ENCODE assay signal across 8 cellular contexts in the genomic region with DNA sequence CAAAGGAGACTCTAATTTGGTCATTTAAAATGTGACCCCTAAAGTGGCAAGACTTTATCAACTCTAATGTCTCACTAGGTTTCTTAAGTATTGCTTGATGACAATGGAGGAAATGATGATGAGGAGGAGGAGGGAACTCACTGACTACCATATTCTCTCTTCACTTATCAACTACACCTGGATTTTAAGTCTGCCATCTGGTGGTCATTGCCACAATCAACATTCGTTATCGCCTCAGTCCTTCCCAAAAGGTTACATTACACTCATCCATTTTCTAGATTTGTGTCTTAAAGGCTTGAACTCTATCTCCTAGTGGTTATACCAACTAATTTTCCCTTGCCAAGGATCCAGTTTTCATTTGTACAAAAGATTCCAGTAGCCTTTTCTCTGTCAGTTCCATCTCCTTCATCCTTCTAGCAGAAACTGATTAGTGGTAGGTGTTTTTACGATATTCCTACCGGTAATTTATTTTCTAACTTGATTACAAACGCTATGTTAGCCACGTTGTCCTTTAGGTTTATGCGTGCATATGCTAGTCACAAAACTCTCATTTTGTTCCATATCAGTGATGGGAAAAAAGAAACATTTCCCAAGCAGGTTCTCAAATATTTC.
A peak's percentile ranks its signal among the peaks of the same experiment; 100 is the strongest.
DNase-seq lines count a peak whose midpoint lies in the region; ATAC-seq and TF ChIP-seq lines count a peak whose summit lies in the region.

No MANE protein-coding gene starts in this region.

- peaks cover 3% of the 10 kb centered on the region for H3K27me3 Mint-ChIP-seq in type B pancreatic cell

- no peak overlapping the region for H3K4me3 Mint-ChIP-seq in type B pancreatic cell

- no peaks in the 10 kb centered on the region for H3K36me3 Mint-ChIP-seq in type B pancreatic cell

- H3K9me3 Mint-ChIP-seq in type B pancreatic cell = peaks cover 4% of the 10 kb centered on the region

- TF ChIP-seq CTCF in GM20000 (IDR thresholded peaks at IDR 0.05; ENCODE audit: extremely low read depth, missing control alignments) = peak; percentile 8
- peak; percentile 61; the same call in 1 of the 2 replicates for TF ChIP-seq CTCF in Panc1 (IDR thresholded peaks at IDR 0.05)
- TF ChIP-seq CTCF in foreskin keratinocyte (conservative IDR thresholded peaks at IDR 0.05) = peak; percentile 64
- TF ChIP-seq CTCF in type B pancreatic cell (conservative IDR thresholded peaks at IDR 0.05) = peak; percentile 74

- peak; percentile 58; the same call in 1 of the 2 replicates for ATAC-seq in Panc1
- peak; percentile 66 for ATAC-seq in foreskin keratinocyte
- no peak for ATAC-seq in GM19324 (IDR thresholded peaks at IDR 0.05; ENCODE audit: low FRiP score, unreplicated experiment)

- DNase-seq in COLO829 (ENCODE audit: low spot score) = peak; percentile 29
- peak; percentile 31 for DNase-seq in GM20000 (ENCODE audit: low spot score)
- DNase-seq in Panc1 (ENCODE audit: low read depth, low spot score) = peak; percentile 8
- peak; percentile 12 to 41 for DNase-seq in foreskin keratinocyte
- no peak for DNase-seq in type B pancreatic cell (ENCODE audit: extremely low spot score, unreplicated experiment)
- no peak for DNase-seq in DMS79 (lab: John Stamatoyannopoulos, UW)
- no peak for DNase-seq in stimulated activated naive CD4-positive, alpha-beta T cell treated with Interleukin-2 at 50 U/mL for 16 hours (lab: John Stamatoyannopoulos, UW)

- no peak overlapping the region for H3K27ac Mint-ChIP-seq in type B pancreatic cell

- CTCF ChIA-PET in Panc1 (lab: Charles Lee) = no interaction called here

- no peaks in the 10 kb centered on the region for H3K36me3 ChIP-seq in Panc1 (ENCODE audit: control insufficient read depth, insufficient read depth, low read length)

- H3K4me1 Mint-ChIP-seq in type B pancreatic cell (ENCODE audit: unreplicated experiment) = peaks cover 11% of the 10 kb centered on the region

- H3K4me1 ChIP-seq in Panc1 (ENCODE audit: control insufficient read depth, insufficient read depth, low read length) (no peaks in the 10 kb centered on the region), foreskin keratinocyte (no peaks in the 10 kb centered on the region)

- H3K27ac ChIP-seq in Panc1 (ENCODE audit: low read length) (no peak overlapping the region), foreskin keratinocyte (no peak overlapping the region)

- no peak overlapping the region for H3K4me3 ChIP-seq in Panc1 (ENCODE audit: low read depth in 2 of 2, low read length in 2 of 2)

- H3K27me3 ChIP-seq in Panc1 (ENCODE audit: control insufficient read depth, insufficient read depth, low read length) = no peaks in the 10 kb centered on the region
- H3K27me3 ChIP-seq in foreskin keratinocyte = no peaks in the 10 kb centered on the region

- intact Hi-C loops in Panc1 (cut with micrococcal nuclease; ENCODE audit: unreplicated experiment) = loop anchor here (5.0 kb wide), 1 partner anchor 352 kb away; no protein-coding TSS in a partner anchor

- POLR2A ChIA-PET in Panc1 (lab: Charles Lee) = no interaction called here

- H3K9me3 ChIP-seq in Panc1 (ENCODE audit: control insufficient read depth, insufficient read depth, low read depth, low read length) = no peaks in the 10 kb centered on the region

- in situ Hi-C loops in Panc1 (cut with HindIII; ENCODE audit: low pct_unique_long_range_greater_than_20kb, low sequenced_read_pairs) = no loop called here

- BruUV-seq in Panc1 (replicated peaks; lab: Mats Ljungman, UMichigan) = no TSS peak

Comparison
In these comparisons a context has a peak if more than half of its experiments do, and no peak if none do; other contexts are left out.
1. DNase-seq: peak in COLO829 (single experiment), GM20000 (single experiment), Panc1 (single experiment) and foreskin keratinocyte (2 of 2); none in type B pancreatic cell (single experiment), DMS79 (single experiment) and stimulated activated naive CD4-positive, alpha-beta T cell treated with Interleukin-2 at 50 U/mL for 16 hours (single experiment).
2. CTCF ChIP-seq: peak in every context shown above with its lines; median percentile 74 in type B pancreatic cell; 64 in foreskin keratinocyte; 61 in Panc1; 8 in GM20000.